In genomic region chr16:64981568-64982281, GRCh38 we compare ENCODE assay signal across 24 cellular contexts.
"Had no signal": no experiment of that assay in that cellular context is flagged by ENCODE, and none has a peak within 500 bp of the region (broad histone marks: within the 10 kb centered on the region; RNA-seq: fewer than 3 reads in every experiment).

No MANE protein-coding gene starts in this region.

- H3K9me3 ChIP-seq: adrenal gland, body of pancreas, gastroesophageal sphincter, sigmoid colon, suprapubic skin, tibial nerve had no signal

- ATAC-seq: body of pancreas; effector memory CD8-positive, alpha-beta T cell; gastroesophageal sphincter; naive thymus-derived CD4-positive, alpha-beta T cell had no signal

- H3K27ac ChIP-seq: adrenal gland, body of pancreas, gastroesophageal sphincter, hepatocyte, neural progenitor cell, sigmoid colon, suprapubic skin, tibial nerve had no signal

- H3K4me1 Mint-ChIP-seq: activated naive CD8-positive, alpha-beta T cell treated with anti-CD3 and anti-CD28 coated beads for 36 hours; naive thymus-derived CD4-positive, alpha-beta T cell had no signal

- H3K4me3 Mint-ChIP-seq: activated naive CD8-positive, alpha-beta T cell treated with anti-CD3 and anti-CD28 coated beads for 36 hours; effector memory CD8-positive, alpha-beta T cell; naive thymus-derived CD4-positive, alpha-beta T cell; neural progenitor cell had no signal

- H3K9ac ChIP-seq: neural progenitor cell had no signal

- H3K4me1 ChIP-seq: adrenal gland, body of pancreas, gastroesophageal sphincter, suprapubic skin had no signal

- H3K27me3 Mint-ChIP-seq: activated naive CD8-positive, alpha-beta T cell treated with anti-CD3 and anti-CD28 coated beads for 36 hours; effector memory CD8-positive, alpha-beta T cell; naive thymus-derived CD4-positive, alpha-beta T cell had no signal

- H2AFZ ChIP-seq: hepatocyte, neural progenitor cell had no signal

- DNase-seq: activated CD4-positive, alpha-beta T cell treated with anti-CD3 and anti-CD28 coated beads for 4 hours; activated CD4-positive, alpha-beta T cell treated with anti-CD3 and anti-CD28 coated beads, Interleukin-2, amount 50 U/mL, for 4 hours; activated CD8-positive, alpha-beta memory T cell treated with anti-CD3 and anti-CD28 coated beads for 24 hours; activated effector memory CD4-positive, alpha-beta T cell treated with Interleukin-2 at 50 U/mL for 16 hours; activated naive CD4-positive, alpha-beta T cell treated with Interleukin-2 at 50 U/mL for 16 hours; activated naive CD8-positive, alpha-beta T cell treated with anti-CD3 and anti-CD28 coated beads for 36 hours; adrenal gland; body of pancreas; cerebellar nuclear complex; cortex of kidney; effector memory CD8-positive, alpha-beta T cell; erythroblast; islet precursor cell; midbrain; naive thymus-derived CD4-positive, alpha-beta T cell; sigmoid colon; stimulated activated CD4-positive, alpha-beta T cell treated with anti-CD3 and anti-CD28 coated beads, Interleukin-15, amount 100 ng/mL, for 24 hours; stimulated activated CD4-positive, alpha-beta T cell treated with anti-CD3 and anti-CD28 coated beads, Interleukin-2, amount 100 ng/mL, for 24 hours; stimulated activated naive CD4-positive, alpha-beta T cell had no signal

- H3K36me3 Mint-ChIP-seq: activated naive CD8-positive, alpha-beta T cell treated with anti-CD3 and anti-CD28 coated beads for 36 hours; naive thymus-derived CD4-positive, alpha-beta T cell had no signal

- H3K27ac Mint-ChIP-seq: activated naive CD8-positive, alpha-beta T cell treated with anti-CD3 and anti-CD28 coated beads for 36 hours; effector memory CD8-positive, alpha-beta T cell; naive thymus-derived CD4-positive, alpha-beta T cell; neural progenitor cell had no signal

- H3K4me2 ChIP-seq: hepatocyte, neural progenitor cell had no signal

- H3K9me3 Mint-ChIP-seq: neural progenitor cell had no signal

- H3K4me3 ChIP-seq: adrenal gland, body of pancreas, gastroesophageal sphincter, hepatocyte, neural progenitor cell, sigmoid colon, suprapubic skin, tibial nerve had no signal

- H3K27me3 ChIP-seq: adrenal gland, body of pancreas, gastroesophageal sphincter, hepatocyte, neural progenitor cell, sigmoid colon, suprapubic skin, tibial nerve had no signal

- H3K36me3 ChIP-seq: adrenal gland, suprapubic skin had no signal
